ENCODE assay signal across 8 cellular contexts in genomic region chr1:198156745-198157240, GRCh38. TPM values are rescaled to one million over a fixed set of nuclear protein-coding genes. Genes with fewer than 3 reads are reported as not detected.
DNase-seq lines count a peak whose midpoint lies in the region; ATAC-seq and TF ChIP-seq lines count a peak whose summit lies in the region.

NEK7 (plus strand) TSS chr1:198156998; CDS start chr1:198232581, 75,583 bp downstream.

- no peak for TF ChIP-seq CTCF in BJ (IDR thresholded peaks at IDR 0.05; ENCODE audit: insufficient read depth, low read depth, low read length)

- peak within 1 kb of the TSS; percentile 56 for H3K4me3 ChIP-seq in BJ (ENCODE audit: low read depth, low read length)

- ATAC-seq in HG03378 (IDR thresholded peaks at IDR 0.05; ENCODE audit: unreplicated experiment) (peak; percentile 41), left colon (peak; percentile 83)

- H3K36me3 ChIP-seq in BJ (ENCODE audit: control insufficient read depth, insufficient read depth, low read length): no peaks in the 10 kb centered on the region

- intact Hi-C loops in left colon (cut with DNase I, micrococcal nuclease): no loop called here

- CTCF ChIA-PET in BJ (lab: Yijun Ruan, JAX): interaction anchor here (0.8 to 4.5 kb wide), 22 partner anchors 13 to 526 kb away, joined by 3 to 25 read pairs (median 4); no protein-coding TSS in a partner anchor

- peak; percentile 72 for TF ChIP-seq POLR2A in GM19193 (IDR thresholded peaks at IDR 0.05; ENCODE audit: extremely low read depth, insufficient read depth, insufficient read length)

- DNase-seq in BJ (ENCODE audit: low read depth) (no peak), NCI-H510A (lab: John Stamatoyannopoulos, UW) (peak; percentile 66), dedifferentiated amniotic fluid mesenchymal stem cell (ENCODE audit: extremely low spot score) (peak; percentile 78), left colon (peak; percentile 87 to 88)
- peak; percentile 40 to 45 for DNase-seq in activated CD4-positive, alpha-beta T cell treated with anti-CD3 and anti-CD28 coated beads for 4 hours
- DNase-seq in stimulated activated CD4-positive, alpha-beta T cell treated with anti-CD3 and anti-CD28 coated beads, Interleukin-1b, Interleukin-23, amount 100 ng/mL, for 48 hours: peak; percentile 60

- no peaks in the 10 kb centered on the region for H3K27me3 ChIP-seq in BJ (ENCODE audit: control insufficient read depth, insufficient read depth, low read length)

- POLR2A ChIA-PET in BJ (lab: Charles Lee): interaction anchor here (0.6 to 1.1 kb wide), 2 partner anchors 14 to 55 kb away, joined by 3 to 8 read pairs; no protein-coding TSS in a partner anchor

RNA-seq across cellular contexts. Expression of gene NEK7, which starts in this region (rescaled TPM):
- polyA plus RNA-seq in BJ (2011; rRNA removed): 428 and 674 TPM in 2 replicates
- polyA minus RNA-seq in BJ (2011; rRNA and poly(A)+ RNA removed): 254 and 271 TPM in 2 replicates
- total RNA-seq in left colon: 10 to 100 TPM; 44.0 to 61.3 TPM
